Comparison of ENCODE assay signal across 14 cellular contexts in genomic region chr1:9557624-9558023, GRCh38.
"Had no signal": no experiment of that assay in that cellular context is flagged by ENCODE, and none has a peak within 500 bp of the region (broad histone marks: within the 10 kb centered on the region; RNA-seq: fewer than 3 reads in every experiment).

No MANE protein-coding gene starts in this region.

- H3K27ac Mint-ChIP-seq: activated T-helper 17 cell treated with anti-CD3 and anti-CD28 coated beads, Interleukin-2, amount 50 U/mL, for 72 hours; memory B cell; natural killer cell; stimulated activated naive CD8-positive, alpha-beta T cell treated with anti-CD3 and anti-CD28 coated beads, Interleukin-15, amount 100 ng/mL, for 72 hours had no signal

- H3K27me3 ChIP-seq: adrenal gland, neutrophil, thyroid gland had no signal

- H3K4me3 Mint-ChIP-seq: activated naive CD4-positive, alpha-beta T cell treated with anti-CD3 and anti-CD28 coated beads, Interleukin-2, amount 10 ng/mL, durations not matched to agents 7 days and 5 days; activated T-helper 17 cell treated with anti-CD3 and anti-CD28 coated beads, Interleukin-2, amount 50 U/mL, for 72 hours; memory B cell; natural killer cell; stimulated activated naive CD8-positive, alpha-beta T cell treated with anti-CD3 and anti-CD28 coated beads, Interleukin-15, amount 100 ng/mL, for 72 hours had no signal

- H3K27me3 Mint-ChIP-seq: activated naive CD4-positive, alpha-beta T cell treated with anti-CD3 and anti-CD28 coated beads, Interleukin-2, amount 10 ng/mL, durations not matched to agents 7 days and 5 days; activated T-helper 17 cell treated with anti-CD3 and anti-CD28 coated beads, Interleukin-2, amount 50 U/mL, for 72 hours; memory B cell; stimulated activated naive CD8-positive, alpha-beta T cell treated with anti-CD3 and anti-CD28 coated beads, Interleukin-15, amount 100 ng/mL, for 72 hours had no signal

- H3K27ac ChIP-seq: adrenal gland, neutrophil had no signal

- H3K36me3 ChIP-seq: neutrophil, thyroid gland had no signal

- H3K9me3 Mint-ChIP-seq: activated naive CD4-positive, alpha-beta T cell treated with anti-CD3 and anti-CD28 coated beads, Interleukin-2, amount 10 ng/mL, durations not matched to agents 7 days and 5 days; activated T-helper 17 cell treated with anti-CD3 and anti-CD28 coated beads, Interleukin-2, amount 50 U/mL, for 72 hours; memory B cell; natural killer cell; stimulated activated naive CD8-positive, alpha-beta T cell treated with anti-CD3 and anti-CD28 coated beads, Interleukin-15, amount 100 ng/mL, for 72 hours had no signal

- H3K9me3 ChIP-seq: adrenal gland, mucosa of descending colon, neutrophil, thyroid gland had no signal

- DNase-seq: activated CD4-positive, alpha-beta T cell treated with anti-CD3 and anti-CD28 coated beads, Interleukin-2, amount 50 U/mL, for 1 hour; activated naive CD4-positive, alpha-beta T cell treated with anti-CD3 and anti-CD28 coated beads, Interleukin-2, amount 10 ng/mL, durations not matched to agents 7 days and 5 days; adrenal gland; erythroblast; hypothalamus; left ventricle myocardium superior; mucosa of descending colon; natural killer cell; stimulated activated CD4-positive, alpha-beta T cell treated with anti-CD3 and anti-CD28 coated beads, Interleukin-1b, Interleukin-23, amount 100 ng/mL, for 48 hours; stimulated activated naive CD8-positive, alpha-beta T cell treated with anti-CD3 and anti-CD28 coated beads, Interleukin-15, amount 100 ng/mL, for 72 hours; thyroid gland had no signal

- ATAC-seq: activated T-helper 17 cell treated with anti-CD3 and anti-CD28 coated beads, Interleukin-2, amount 50 U/mL, for 72 hours; mucosa of descending colon; natural killer cell; stimulated activated naive CD8-positive, alpha-beta T cell treated with anti-CD3 and anti-CD28 coated beads, Interleukin-15, amount 100 ng/mL, for 72 hours had no signal

- H3K4me3 ChIP-seq: adrenal gland, mucosa of descending colon, thyroid gland had no signal
